Comparison of ENCODE assay signal across 10 cellular contexts in the genomic region with DNA sequence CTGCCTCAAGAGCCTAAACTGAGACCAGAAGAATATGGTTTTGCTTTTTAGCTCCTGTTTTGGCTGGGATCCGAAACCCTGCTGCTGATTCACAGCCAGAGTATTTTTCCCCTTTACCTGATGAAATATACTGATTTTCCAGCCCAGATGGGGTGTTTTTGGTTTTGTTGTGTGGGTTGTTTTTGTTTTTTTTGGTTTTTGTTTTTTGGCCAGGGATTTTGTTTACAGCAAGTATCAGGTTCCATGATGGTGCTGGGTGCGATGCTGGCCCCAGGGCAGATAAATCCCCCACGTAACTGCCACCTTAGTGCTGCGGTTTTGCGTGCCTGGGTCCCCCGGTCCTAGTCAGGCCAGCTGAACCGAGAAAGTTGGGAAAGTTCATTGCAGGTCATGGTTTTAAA.
DNase-seq lines count a peak whose midpoint lies in the region; ATAC-seq, FAIRE-seq and TF ChIP-seq lines count a peak whose summit lies in the region.
"Had no signal": no experiment of that assay in that cellular context is flagged by ENCODE, and none has a peak within 500 bp of the region (broad histone marks: within the 10 kb centered on the region; RNA-seq: fewer than 3 reads in every experiment).

No MANE protein-coding gene starts in this region.

- no peak for FAIRE-seq in small intestine (lab: Jason Lieb, UNC)

- peak overlapping the region; percentile 95 for H3K9ac ChIP-seq in adipocyte (ENCODE audit: low read length)

- H3K4me1 ChIP-seq in adipocyte (ENCODE audit: control insufficient read depth, insufficient read depth, low read length) (peaks cover 89% of the 10 kb centered on the region), right atrium auricular region (peaks cover 2 to 94% of the 10 kb centered on the region in 2 donors), small intestine (ENCODE audit: control insufficient read depth in 2 of 2, insufficient read depth in 1 of 2, low read depth in 1 of 2, low read length in 1 of 2) (peaks cover 57 to 66% of the 10 kb centered on the region in 2 donors)

- peaks cover 58% of the 10 kb centered on the region for H3K4me1 Mint-ChIP-seq in activated CD8-positive, alpha-beta memory T cell treated with anti-CD3 and anti-CD28 coated beads, Interleukin-2, amount 10 ng/mL, durations not matched to agents 7 days and 5 days

- H3K27ac ChIP-seq in right atrium auricular region (peak overlapping the region; percentile 99), small intestine (ENCODE audit: low read depth in 1 of 2, low read length in 1 of 2) (peak overlapping the region; percentile 86 to 99)

- peaks cover 3% of the 10 kb centered on the region for H3K36me3 Mint-ChIP-seq in activated CD8-positive, alpha-beta memory T cell treated with anti-CD3 and anti-CD28 coated beads, Interleukin-2, amount 10 ng/mL, durations not matched to agents 7 days and 5 days

- H3K9me3 Mint-ChIP-seq in activated CD8-positive, alpha-beta memory T cell treated with anti-CD3 and anti-CD28 coated beads, Interleukin-2, amount 10 ng/mL, durations not matched to agents 7 days and 5 days (ENCODE audit: low read depth): no peaks in the 10 kb centered on the region

- H3K4me3 ChIP-seq in adipocyte (ENCODE audit: low read length): peak overlapping the region; percentile 37
- H3K4me3 ChIP-seq in right atrium auricular region: peak overlapping the region in 1 of 2 donors; percentile 21
- no peak overlapping the region for H3K4me3 ChIP-seq in small intestine (ENCODE audit: low read depth in 1 of 2, low read length in 2 of 2)

- H3K27me3 ChIP-seq in adipocyte (replicated peaks; ENCODE audit: control insufficient read depth, insufficient read depth, low read length) (no peaks in the 10 kb centered on the region), right atrium auricular region (no peaks in the 10 kb centered on the region), small intestine (ENCODE audit: control insufficient read depth in 2 of 2, insufficient read depth in 2 of 2, low read length in 2 of 2) (no peaks in the 10 kb centered on the region)

- DNase-seq in GM03348 (ENCODE audit: low spot score) (peak; percentile 37), adipocyte (ENCODE audit: low read depth) (peak; percentile 90), right atrium auricular region (ENCODE audit: low spot score) (no peak), small intestine (no peak), cerebellum (ENCODE audit: low spot score) (no peak), NCI-H1092 treated with DMSO at 0.1 percent for 48 hours (lab: John Stamatoyannopoulos, UW) (no peak)
- DNase-seq in activated CD4-positive, CD25-positive, alpha-beta regulatory T cell treated with anti-CD3 and anti-CD28 coated beads, Interleukin-2, amount 50 U/mL, for 72 hours: no peak
- no peak for DNase-seq in activated CD8-positive, alpha-beta memory T cell treated with anti-CD3 and anti-CD28 coated beads, Interleukin-2, amount 10 ng/mL, durations not matched to agents 7 days and 5 days
- DNase-seq: activated CD4-positive, alpha-beta T cell treated with anti-CD3 and anti-CD28 coated beads for 36 hours; effector CD8-positive, alpha-beta T cell had no signal

- no peak overlapping the region for H3K4me3 Mint-ChIP-seq in activated CD8-positive, alpha-beta memory T cell treated with anti-CD3 and anti-CD28 coated beads, Interleukin-2, amount 10 ng/mL, durations not matched to agents 7 days and 5 days
- H3K4me3 Mint-ChIP-seq: activated CD4-positive, alpha-beta T cell treated with anti-CD3 and anti-CD28 coated beads for 36 hours had no signal

- TF ChIP-seq CTCF in right atrium auricular region (IDR thresholded peaks at IDR 0.05): no peak

- no peaks in the 10 kb centered on the region for H3K9me3 ChIP-seq in adipocyte (ENCODE audit: control insufficient read depth, low read length)
- H3K9me3 ChIP-seq in right atrium auricular region: no peaks in the 10 kb centered on the region
- H3K9me3 ChIP-seq in small intestine (ENCODE audit: control insufficient read depth, low read depth): no peaks in the 10 kb centered on the region

- 29 to 45% (median 45%) methylated on average over 7 of the region's 7 CpGs for WGBS in small intestine, 3 donors

- no peak overlapping the region for H3K27ac Mint-ChIP-seq in activated CD8-positive, alpha-beta memory T cell treated with anti-CD3 and anti-CD28 coated beads, Interleukin-2, amount 10 ng/mL, durations not matched to agents 7 days and 5 days
- H3K27ac Mint-ChIP-seq: activated CD4-positive, alpha-beta T cell treated with anti-CD3 and anti-CD28 coated beads for 36 hours had no signal

- H3K36me3 ChIP-seq in adipocyte (ENCODE audit: control insufficient read depth, insufficient read depth, low read length, severe bottlenecking): peaks cover 33% of the 10 kb centered on the region
- H3K36me3 ChIP-seq in right atrium auricular region: peaks cover 7% of the 10 kb centered on the region
- H3K36me3 ChIP-seq in small intestine (ENCODE audit: control insufficient read depth in 2 of 2, insufficient read depth in 2 of 2, low read length in 2 of 2): peaks cover 0 to 2% of the 10 kb centered on the region in 2 donors

- H3K27me3 Mint-ChIP-seq in activated CD8-positive, alpha-beta memory T cell treated with anti-CD3 and anti-CD28 coated beads, Interleukin-2, amount 10 ng/mL, durations not matched to agents 7 days and 5 days: no peaks in the 10 kb centered on the region
- H3K27me3 Mint-ChIP-seq: activated CD4-positive, alpha-beta T cell treated with anti-CD3 and anti-CD28 coated beads for 36 hours had no signal

- CTCF ChIA-PET in activated CD8-positive, alpha-beta memory T cell treated with anti-CD3 and anti-CD28 coated beads, Interleukin-2, amount 10 ng/mL, durations not matched to agents 7 days and 5 days (lab: Charles Lee): interaction anchor here (0.8 to 2.8 kb wide), 2 partner anchors 8 to 98 kb away, joined by 3 to 6 read pairs; no protein-coding TSS in a partner anchor

- ATAC-seq in activated CD8-positive, alpha-beta memory T cell treated with anti-CD3 and anti-CD28 coated beads, Interleukin-2, amount 10 ng/mL, durations not matched to agents 7 days and 5 days: no peak
- ATAC-seq: activated CD4-positive, alpha-beta T cell treated with anti-CD3 and anti-CD28 coated beads for 36 hours had no signal

Comparison
In these comparisons a context has a peak if more than half of its experiments do, and no peak if none do; other contexts are left out.
1. DNase-seq: peak in GM03348 (single experiment) and adipocyte (single experiment); none in right atrium auricular region (single experiment), small intestine (single experiment), activated CD4-positive, CD25-positive, alpha-beta regulatory T cell treated with anti-CD3 and anti-CD28 coated beads, Interleukin-2, amount 50 U/mL, for 72 hours (single experiment), activated CD8-positive, alpha-beta memory T cell treated with anti-CD3 and anti-CD28 coated beads, Interleukin-2, amount 10 ng/mL, durations not matched to agents 7 days and 5 days (single experiment), cerebellum (single experiment) and NCI-H1092 treated with DMSO at 0.1 percent for 48 hours (single experiment).